Comparison of ENCODE assay signal across 17 cellular contexts in the genomic region with DNA sequence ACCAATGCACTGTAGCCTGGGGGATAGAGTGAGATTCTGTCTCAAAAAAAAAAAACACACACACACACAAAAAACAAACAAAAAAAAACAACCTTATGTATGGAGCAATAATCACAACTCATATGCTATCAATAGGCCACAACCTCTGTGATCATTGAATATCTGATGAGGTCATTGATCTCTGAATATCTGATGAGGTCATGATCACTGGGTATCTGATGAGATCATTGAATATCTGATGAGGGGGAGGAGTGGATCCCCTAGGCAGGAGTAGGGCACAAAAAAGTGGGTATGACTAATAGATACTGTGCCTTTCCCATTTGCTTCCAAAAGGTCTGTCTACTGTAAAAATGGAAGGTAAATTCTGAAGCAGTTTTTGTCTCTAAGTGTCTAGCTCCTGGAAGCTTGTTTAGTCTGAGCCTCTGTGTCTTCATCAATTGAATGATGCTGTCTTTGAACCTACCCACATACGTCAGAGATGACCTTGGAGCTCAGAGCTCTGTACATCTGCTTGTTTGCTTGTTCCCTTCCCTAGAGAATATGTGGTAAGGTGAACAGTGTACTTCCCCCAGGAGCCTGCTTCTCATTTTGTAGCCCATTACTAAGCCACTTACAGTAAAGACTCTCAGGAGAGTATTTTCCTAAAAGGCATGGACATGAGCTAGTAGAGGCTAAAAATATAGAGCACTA. TPM values are rescaled to one million over a fixed set of nuclear protein-coding genes. Genes with fewer than 3 reads are reported as not detected.
DNase-seq lines count a peak whose midpoint lies in the region; ATAC-seq and TF ChIP-seq lines count a peak whose summit lies in the region.
"Had no signal": no experiment of that assay in that cellular context is flagged by ENCODE, and none has a peak within 500 bp of the region (broad histone marks: within the 10 kb centered on the region; RNA-seq: fewer than 3 reads in every experiment).

No MANE protein-coding gene starts in this region.

- ATAC-seq in GM18861 (IDR thresholded peaks at IDR 0.05; ENCODE audit: unreplicated experiment) (peak; percentile 40), HG02759 (IDR thresholded peaks at IDR 0.05; ENCODE audit: unreplicated experiment) (peak; percentile 67), right lobe of liver (peak; percentile 28 to 54 (median 46))

- peaks cover 0 to 69% (median 32%) of the 10 kb centered on the region in 4 donors for H3K4me1 ChIP-seq in right lobe of liver

- TF ChIP-seq CTCF in right lobe of liver (IDR thresholded peaks at IDR 0.05) = no peak

- no peaks in the 10 kb centered on the region for H3K9me3 ChIP-seq in right lobe of liver
- H3K9me3 ChIP-seq: BLaER1 had no signal

- no peak overlapping the region for H3K4me3 ChIP-seq in right lobe of liver
- H3K4me3 ChIP-seq: BLaER1 had no signal

- peak overlapping the region; percentile 27 to 79 (median 64) for H3K27ac ChIP-seq in right lobe of liver
- H3K27ac ChIP-seq: BLaER1 had no signal

- intact Hi-C loops in right lobe of liver (cut with DNase I) = no loop called here

- 33% methylated on average over 1 of the region's 1 CpG for WGBS in right lobe of liver (ENCODE audit: insufficient coverage, low coverage, low lambda C conversion rate, missing lambda C conversion rate)

- peaks cover 0 to 32% (median 0%) of the 10 kb centered on the region in 4 donors for H3K36me3 ChIP-seq in right lobe of liver
- H3K36me3 ChIP-seq: BLaER1 had no signal

- no peaks in the 10 kb centered on the region for H3K27me3 ChIP-seq in right lobe of liver
- H3K27me3 ChIP-seq: BLaER1 had no signal

- DNase-seq in NCI-H2171 (lab: John Stamatoyannopoulos, UW) = peak; percentile 45
- DNase-seq in right lobe of liver = no peak
- no peak for DNase-seq in activated naive CD4-positive, alpha-beta T cell treated with Interleukin-2 at 50 U/mL for 16 hours
- DNase-seq in cerebellar nuclear complex (lab: John Stamatoyannopoulos, UW) = no peak
- no peak for DNase-seq in NCI-H345 treated with DMSO at 0.1 percent for 48 hours (lab: John Stamatoyannopoulos, UW; ENCODE audit: unreplicated experiment)
- DNase-seq: IMR-90, Kasumi-1, NCI-H1105 treated with DMSO at 0.1 percent for 48 hours, NCI-H2029 treated with DMSO at 0.1 percent for 48 hours, NCI-H446 treated with DMSO at 0.1 percent for 48 hours, NCI-H774, SIG-M5 had no signal

- no peak for TF ChIP-seq POLR2A in right lobe of liver (IDR thresholded peaks at IDR 0.05)

RNA-seq across cellular contexts. Expression of a gene that starts 13.6 kb away (rescaled TPM):
- total RNA-seq in right lobe of liver = 1,000 to 10,000 TPM in 3 of 6 experiments, 100 to 1,000 TPM in 3; 873 to 2,034 (median 1,035) TPM
- total RNA-seq: IMR-90; RPMI7951; T-helper 2 cell treated with Interferon-gamma antibody and Interleukin-4, amounts not matched to agents 100 ng/mL and 5 ng/mL, for 36 hours had no signal

RNA-seq across cellular contexts. Expression of a gene that starts 54.0 kb away (rescaled TPM):
- 1 to 10 TPM in 1 of 6 experiments, under 1 TPM in 5; 0.18 to 1.6 (median 0.33) TPM for total RNA-seq in right lobe of liver
- total RNA-seq: IMR-90; RPMI7951; T-helper 2 cell treated with Interferon-gamma antibody and Interleukin-4, amounts not matched to agents 100 ng/mL and 5 ng/mL, for 36 hours had no signal
